Comparison of ENCODE assay signal across 8 cellular contexts in the genomic region with DNA sequence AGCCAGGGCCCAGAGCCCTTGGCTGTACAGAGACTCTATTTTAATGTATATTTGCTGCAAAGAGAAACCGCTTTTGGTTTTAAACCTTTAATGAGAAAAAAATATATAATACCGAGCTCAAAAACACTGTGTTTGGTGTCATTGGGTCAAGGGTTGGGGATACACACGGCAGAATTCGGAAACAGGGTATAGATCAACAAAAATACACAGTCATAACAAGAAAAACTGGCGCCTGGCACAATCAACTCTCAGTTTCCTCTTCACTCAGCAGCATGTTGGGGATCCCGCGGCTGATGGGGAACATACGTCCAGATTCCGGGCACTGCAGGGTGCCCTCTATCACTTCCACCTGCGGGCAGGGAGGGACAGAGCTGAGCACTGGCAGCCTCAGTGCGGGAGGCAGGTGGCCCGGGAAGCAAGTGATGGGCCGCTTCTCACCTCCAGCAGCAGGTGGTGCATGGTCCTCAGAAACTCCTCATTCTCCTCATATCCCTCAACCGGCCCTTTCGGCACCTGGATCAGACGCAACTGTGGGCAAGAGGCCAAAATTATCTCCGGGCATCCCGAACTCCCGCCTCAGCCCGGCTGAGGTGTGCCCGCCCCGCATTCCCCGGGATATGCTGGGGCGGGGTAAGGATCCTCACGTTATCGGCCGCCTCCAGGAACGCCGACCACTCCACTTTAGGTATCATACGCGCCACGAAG. TPM values are rescaled to one million over a fixed set of nuclear protein-coding genes. Genes with fewer than 3 reads are reported as not detected.
A peak's percentile ranks its signal among the peaks of the same experiment; 100 is the strongest.
DNase-seq lines count a peak whose midpoint lies in the region; ATAC-seq and TF ChIP-seq lines count a peak whose summit lies in the region.
"Not testable (repeated sequence)": the region's sequence is repeated elsewhere in the genome, so short reads cannot be mapped to it uniquely, and the experiment has no call there.

No MANE protein-coding gene starts in this region.

- H3K27ac ChIP-seq in GM23338 (ENCODE audit: low read depth) = peak overlapping the region; percentile 93
- H3K27ac ChIP-seq in adrenal gland = peak overlapping the region; percentile 87 to 100 (median 98)
- H3K27ac ChIP-seq in muscle layer of colon (ENCODE audit: low read depth, low read length) = peak overlapping the region; percentile 99
- peak overlapping the region; percentile 99 for H3K27ac ChIP-seq in stomach smooth muscle (ENCODE audit: low read length)

- peaks cover 34% of the 10 kb centered on the region for H3K27me3 Mint-ChIP-seq in GM23338 (ENCODE audit: insufficient read depth, low read depth, poor library complexity)

- not testable (repeated sequence) for H3K27me3 ChIP-seq in GM23338 (ENCODE audit: insufficient read depth); adrenal gland; muscle layer of colon (ENCODE audit: control insufficient read depth in 1 of 2, insufficient read depth in 2 of 2, low read length in 2 of 2); stomach smooth muscle (ENCODE audit: control insufficient read depth in 1 of 2, insufficient read depth in 2 of 2, low read length in 2 of 2)

- 5 to 11% (median 6%) methylated on average over 17 to 32 of the region's 32 CpGs for WGBS in adrenal gland, 4 donors

- ATAC-seq in GM23338 = peak; percentile 27
- peak; percentile 5 for ATAC-seq in SK-N-SH treated with all-trans-retinoic acid at 6 μM for 48 hours

- H3K4me2 ChIP-seq in GM23338 = peak overlapping the region; percentile 74

- H3K9me3 Mint-ChIP-seq in GM23338 = not testable (repeated sequence)

- DNase-seq in DMS53 (lab: John Stamatoyannopoulos, UW) (peak; percentile 95), GM23338 (ENCODE audit: low spot score) (peak; percentile 76), NCI-H1092 treated with DMSO at 0.1 percent for 48 hours (lab: John Stamatoyannopoulos, UW) (peak; percentile 53), adrenal gland (peak in 6 of 7 donors; percentile 43 to 76 (median 56))
- not testable (repeated sequence) for DNase-seq in fibroblast of the aortic adventitia (ENCODE audit: low read depth)

- H3K9me2 ChIP-seq in GM23338 (ENCODE audit: insufficient read depth) = not testable (repeated sequence)

- H3F3A ChIP-seq in GM23338 (replicated peaks; ENCODE audit: low read depth) = peaks cover 17% of the 10 kb centered on the region; the same call in 1 of the 2 replicates

- TF ChIP-seq CTCF in GM23338 (conservative IDR thresholded peaks at IDR 0.05; ENCODE audit: low read depth in 2 of 2) = peak; percentile 18 to 28; a peak in 3 of 4 replicates
- not testable (repeated sequence) for TF ChIP-seq CTCF in adrenal gland (IDR thresholded peaks at IDR 0.05); fibroblast of the aortic adventitia (IDR thresholded peaks at IDR 0.05; ENCODE audit: insufficient read depth, low read length)

- H3K79me2 ChIP-seq in GM23338 (replicated peaks; ENCODE audit: insufficient read depth) = peaks cover 19% of the 10 kb centered on the region

- not testable (repeated sequence) for H4K20me1 ChIP-seq in GM23338 (replicated peaks; ENCODE audit: insufficient read depth)

- not testable (repeated sequence) for H3K36me3 ChIP-seq in GM23338 (ENCODE audit: insufficient read depth); muscle layer of colon (ENCODE audit: insufficient read depth, low read length)
- H3K36me3 ChIP-seq in adrenal gland (replicated peaks in 1 of 2) = peaks cover 0 to 27% of the 10 kb centered on the region in 2 donors
- H3K36me3 ChIP-seq in stomach smooth muscle (ENCODE audit: control insufficient read depth in 2 of 2, insufficient read depth in 2 of 2, low read length in 2 of 2) = peaks cover 10 to 16% of the 10 kb centered on the region in 2 donors

- H2AFZ ChIP-seq in GM23338 = 0 out of 2 replicates have a peak overlapping the region, but pooled peaks have one; percentile 4

- H3K27ac Mint-ChIP-seq in GM23338 = peak overlapping the region; percentile 100

- intact Hi-C loops in adrenal gland (cut with DNase I) = not testable (repeated sequence)

- peak overlapping the region; percentile 98 for H3K4me3 Mint-ChIP-seq in GM23338

- not testable (repeated sequence) for H3K9me3 ChIP-seq in adrenal gland (replicated peaks in 1 of 3); muscle layer of colon (ENCODE audit: low read length); stomach smooth muscle (ENCODE audit: control insufficient read depth in 2 of 2, low read length in 2 of 2)

- H3K36me3 Mint-ChIP-seq in GM23338 (ENCODE audit: low read depth) = peaks cover 52% of the 10 kb centered on the region

- not testable (repeated sequence) for TF ChIP-seq POLR2A in adrenal gland (IDR thresholded peaks at IDR 0.05)

- H3K4me1 Mint-ChIP-seq in GM23338 = peaks cover 17% of the 10 kb centered on the region

- H3K9ac ChIP-seq in muscle layer of colon (ENCODE audit: low read length) (peak overlapping the region; percentile 93), stomach smooth muscle (ENCODE audit: low read length in 2 of 2) (peak overlapping the region; percentile 96 to 98)

- H3K4me1 ChIP-seq in GM23338 (ENCODE audit: insufficient read depth) (peaks cover 12% of the 10 kb centered on the region), adrenal gland (replicated peaks in 1 of 2) (peaks cover 10 to 20% of the 10 kb centered on the region in 2 donors), muscle layer of colon (ENCODE audit: insufficient read depth, low read length) (peaks cover 17% of the 10 kb centered on the region), stomach smooth muscle (ENCODE audit: control insufficient read depth, insufficient read depth, low read length) (peaks cover 25% of the 10 kb centered on the region)

- H3K4me3 ChIP-seq in GM23338 (peak overlapping the region; percentile 82), adrenal gland (peak overlapping the region; percentile 41 to 92 (median 64)), fibroblast of the aortic adventitia (ENCODE audit: low read depth, low read length) (peak overlapping the region; percentile 95), muscle layer of colon (ENCODE audit: low read depth in 1 of 2, low read length in 2 of 2) (peak overlapping the region; percentile 92 to 98), stomach smooth muscle (ENCODE audit: low read length in 2 of 2) (peak overlapping the region; percentile 91 to 97)

RNA-seq across cellular contexts. Expression of a gene that starts 0.6 kb away (rescaled TPM):
- 298 and 349 TPM in 2 replicates for total RNA-seq in GM23338 (2014; rRNA removed; shearing (Covaris generic))
- polyA plus RNA-seq in GM23338 (2016; fragmentation: Nextera tagmentation; extraction: Ambion mirVana) (927 and 1,003 TPM in 2 replicates), adrenal gland (100 to 1,000 TPM; 362 to 855 (median 658) TPM)
- total RNA-seq in adrenal gland (100 to 1,000 TPM; 286 to 991 (median 377) TPM), fibroblast of the aortic adventitia (ENCODE audit: low replicate concordance) (177 and 274 TPM in 2 replicates)

RNA-seq across cellular contexts. Expression of a gene that starts 1.1 kb away (rescaled TPM):
- total RNA-seq in GM23338 (2014; rRNA removed; shearing (Covaris generic)) = 202 and 212 TPM in 2 replicates
- polyA plus RNA-seq in GM23338 (2016; fragmentation: Nextera tagmentation; extraction: Ambion mirVana) (300 and 312 TPM in 2 replicates), adrenal gland (100 to 1,000 TPM; 403 to 713 (median 555) TPM)
- total RNA-seq in adrenal gland (100 to 1,000 TPM; 324 to 684 (median 429) TPM), fibroblast of the aortic adventitia (ENCODE audit: low replicate concordance) (257 and 510 TPM in 2 replicates)

RNA-seq across cellular contexts. Expression of a gene that starts 11.4 kb away (rescaled TPM):
- 50.1 and 55.1 TPM in 2 replicates for total RNA-seq in GM23338 (2014; rRNA removed; shearing (Covaris generic))
- polyA plus RNA-seq in GM23338 (2016; fragmentation: Nextera tagmentation; extraction: Ambion mirVana) = 13.7 and 15.7 TPM in 2 replicates
- total RNA-seq in adrenal gland = 10 to 100 TPM; 33.2 to 74.4 (median 58.7) TPM
- polyA plus RNA-seq in adrenal gland = 10 to 100 TPM; 18.2 to 62.1 (median 56.0) TPM
- total RNA-seq in fibroblast of the aortic adventitia (ENCODE audit: low replicate concordance) = 21.6 and 45.2 TPM in 2 replicates

RNA-seq across cellular contexts. Expression of a gene that starts 16.6 kb away (rescaled TPM):
- not detected in 2 replicates for total RNA-seq in GM23338 (2014; rRNA removed; shearing (Covaris generic))
- polyA plus RNA-seq in GM23338 (2016; fragmentation: Nextera tagmentation; extraction: Ambion mirVana) (0.99 and 1.8 TPM in 2 replicates), adrenal gland (1 to 10 TPM in 1 of 3 donors, under 1 TPM in 1, not detected in 1; 0.74 to 1.2 TPM)
- total RNA-seq in adrenal gland (under 1 TPM in 1 of 8 donors, not detected in 7; 0.69 TPM), fibroblast of the aortic adventitia (ENCODE audit: low replicate concordance) (not detected in 2 replicates)

RNA-seq across cellular contexts. Expression of a gene that starts 23.2 kb away (rescaled TPM):
- 12.1 and 12.3 TPM in 2 replicates for total RNA-seq in GM23338 (2014; rRNA removed; shearing (Covaris generic))
- polyA plus RNA-seq in GM23338 (2016; fragmentation: Nextera tagmentation; extraction: Ambion mirVana) (5.9 and 6.8 TPM in 2 replicates), adrenal gland (100 to 1,000 TPM in 1 of 3 donors, 10 to 100 TPM in 1, 1 to 10 TPM in 1; 5.1 to 143 (median 47.9) TPM)
- total RNA-seq in adrenal gland (10 to 100 TPM in 7 of 8 donors, 1 to 10 TPM in 1; 8.9 to 22.6 (median 14.5) TPM), fibroblast of the aortic adventitia (ENCODE audit: low replicate concordance) (1.2 and 5.1 TPM in 2 replicates)
